In genomic region chr5:181189363-181189961, GRCh38 we compare ENCODE assay signal across 6 cellular contexts.
DNase-seq lines count a peak whose midpoint lies in the region; TF ChIP-seq lines count a peak whose summit lies in the region.

No MANE protein-coding gene starts in this region.

- H3K4me3 ChIP-seq in AG10803 (ENCODE audit: low read length), result peak overlapping the region; percentile 87
- H3K4me3 ChIP-seq in foreskin fibroblast (ENCODE audit: low read depth in 1 of 2, low read length in 2 of 2), result peak overlapping the region; percentile 58 to 92

- no peak for TF ChIP-seq CTCF in AG10803 (conservative IDR thresholded peaks at IDR 0.05; ENCODE audit: low read length)
- TF ChIP-seq CTCF in foreskin fibroblast (IDR thresholded peaks at IDR 0.05; ENCODE audit: low read depth, low read length), result no peak

- DNase-seq in AG10803 (ENCODE audit: low read depth) (peak; percentile 28), T-helper 9 cell (peak; percentile 34), foreskin fibroblast (peak in 1 of 2 donors; percentile 65), NCI-H2227 treated with DMSO at 0.1 percent for 48 hours (lab: John Stamatoyannopoulos, UW) (no peak), DMS153 treated with DMSO at 0.1 percent for 48 hours (lab: John Stamatoyannopoulos, UW; ENCODE audit: unreplicated experiment) (no peak)
- DNase-seq in stimulated activated CD4-positive, alpha-beta T cell treated with anti-CD3 and anti-CD28 coated beads, Interleukin-4, amount 100 ng/mL, for 4 hours, result peak; percentile 52 to 70

Comparison
In these comparisons a context has a peak if more than half of its experiments do, and no peak if none do; other contexts are left out.
1. DNase-seq: peak in AG10803 (single experiment), T-helper 9 cell (single experiment) and stimulated activated CD4-positive, alpha-beta T cell treated with anti-CD3 and anti-CD28 coated beads, Interleukin-4, amount 100 ng/mL, for 4 hours (2 of 2); none in NCI-H2227 treated with DMSO at 0.1 percent for 48 hours (single experiment) and DMS153 treated with DMSO at 0.1 percent for 48 hours (single experiment).